In genomic region chr12:57874166-57875108, GRCh38 we compare ENCODE assay signal across 18 cellular contexts. TPM values are rescaled to one million over a fixed set of nuclear protein-coding genes. Genes with fewer than 3 reads are reported as not detected.
DNase-seq lines count a peak whose midpoint lies in the region; ATAC-seq, FAIRE-seq and TF ChIP-seq lines count a peak whose summit lies in the region.
"Had no signal": no experiment of that assay in that cellular context is flagged by ENCODE, and none has a peak within 500 bp of the region (broad histone marks: within the 10 kb centered on the region; RNA-seq: fewer than 3 reads in every experiment).

No MANE protein-coding gene starts in this region.

- H3K4me1 ChIP-seq in GM12878 (ENCODE audit: control insufficient read depth, insufficient read depth, low read length) (peaks cover 6% of the 10 kb centered on the region; the same call in 1 of the 2 replicates), lower lobe of right lung (peaks cover 23% of the 10 kb centered on the region), upper lobe of right lung (no peaks in the 10 kb centered on the region)

- H3K9me3 Mint-ChIP-seq in activated naive CD8-positive, alpha-beta T cell treated with anti-CD3 and anti-CD28 coated beads, Interleukin-2, amount 50 U/mL, for 24 hours = no peaks in the 10 kb centered on the region
- H3K9me3 Mint-ChIP-seq in activated naive CD8-positive, alpha-beta T cell treated with anti-CD3 and anti-CD28 coated beads for 36 hours = no peaks in the 10 kb centered on the region
- peaks cover 2% of the 10 kb centered on the region for H3K9me3 Mint-ChIP-seq in Calu3 (ENCODE audit: low read depth, unreplicated experiment)
- H3K9me3 Mint-ChIP-seq: activated naive CD4-positive, alpha-beta T cell treated with anti-CD3 and anti-CD28 coated beads, Interleukin-2, amount 10 ng/mL, durations not matched to agents 7 days and 5 days had no signal

- SMC1A ChIA-PET in GM12878 (lab: Charles Lee; ENCODE audit: uncharacterized antibody, unreplicated experiment) = interaction anchor here (1.4 to 1.5 kb wide), 2 partner anchors 28 to 29 kb away, joined by 4 read pairs; no protein-coding TSS in a partner anchor

- no peak overlapping the region for H3K4me3 Mint-ChIP-seq in activated naive CD8-positive, alpha-beta T cell treated with anti-CD3 and anti-CD28 coated beads, Interleukin-2, amount 50 U/mL, for 24 hours
- H3K4me3 Mint-ChIP-seq in activated naive CD8-positive, alpha-beta T cell treated with anti-CD3 and anti-CD28 coated beads for 36 hours = no peak overlapping the region
- no peak overlapping the region for H3K4me3 Mint-ChIP-seq in Calu3 (ENCODE audit: low read depth, unreplicated experiment)
- H3K4me3 Mint-ChIP-seq: activated naive CD4-positive, alpha-beta T cell treated with anti-CD3 and anti-CD28 coated beads, Interleukin-2, amount 10 ng/mL, durations not matched to agents 7 days and 5 days had no signal

- peak; percentile 45 for ATAC-seq in activated naive CD8-positive, alpha-beta T cell treated with anti-CD3 and anti-CD28 coated beads, Interleukin-2, amount 50 U/mL, for 24 hours
- ATAC-seq in GM12878 (no peak), lower lobe of right lung (peak in 1 of 2 donors; percentile 50), upper lobe of right lung (peak; percentile 69)

- H3K9me3 ChIP-seq in GM12878 (replicated peaks; ENCODE audit: control insufficient read depth, insufficient read depth, low read length) = no peaks in the 10 kb centered on the region; the same call in 2 of the 3 replicates
- H3K9me3 ChIP-seq in lower lobe of right lung = no peaks in the 10 kb centered on the region
- no peaks in the 10 kb centered on the region for H3K9me3 ChIP-seq in upper lobe of right lung
- H3K9me3 ChIP-seq: BLaER1 treated with 17β-estradiol and CSF1 and Interleukin-3, amounts not matched to agents 10 nM and 100 nM; esophagus squamous epithelium had no signal

- H3K27me3 ChIP-seq in GM12878 (replicated peaks in 1 of 2; ENCODE audit: control insufficient read depth in 2 of 2, insufficient read depth in 2 of 2, low read length in 1 of 2) (no peaks in the 10 kb centered on the region; a peak in 1 of 4 replicates), lower lobe of right lung (ENCODE audit: low read depth) (no peaks in the 10 kb centered on the region), upper lobe of right lung (no peaks in the 10 kb centered on the region)
- H3K27me3 ChIP-seq: BLaER1 treated with 17β-estradiol and CSF1 and Interleukin-3, amounts not matched to agents 10 nM and 100 nM; esophagus squamous epithelium had no signal

- no peak for TF ChIP-seq EP300 in GM12878 (IDR thresholded peaks at IDR 0.05; ENCODE audit: borderline replicate concordance in 1 of 2, control insufficient read depth in 1 of 2, low read depth in 2 of 2, low read length in 2 of 2)

- no peak overlapping the region for H3K4me3 ChIP-seq in GM12878
- H3K4me3 ChIP-seq in lower lobe of right lung = no peak overlapping the region
- H3K4me3 ChIP-seq in upper lobe of right lung = no peak overlapping the region
- H3K4me3 ChIP-seq: BLaER1 treated with 17β-estradiol and CSF1 and Interleukin-3, amounts not matched to agents 10 nM and 100 nM; esophagus squamous epithelium had no signal

- no peaks in the 10 kb centered on the region for H3K79me2 ChIP-seq in GM12878 (ENCODE audit: control insufficient read depth, insufficient read depth, low read length)

- TF ChIP-seq CTCF in GM12878 (IDR thresholded peaks at IDR 0.05 in 2 of 3, conservative IDR thresholded peaks at IDR 0.05 in 1 of 3; ENCODE audit: control insufficient read depth in 2 of 3, extremely low read depth in 1 of 3, insufficient read depth in 1 of 3, low read depth in 3 of 3, low read length in 3 of 3) (no peak), lower lobe of right lung (IDR thresholded peaks at IDR 0.05) (no peak), upper lobe of right lung (IDR thresholded peaks at IDR 0.05) (no peak), Calu3 (IDR thresholded peaks at IDR 0.05; ENCODE audit: unreplicated experiment) (no peak)

- no peak overlapping the region for H3K27ac Mint-ChIP-seq in activated naive CD8-positive, alpha-beta T cell treated with anti-CD3 and anti-CD28 coated beads, Interleukin-2, amount 50 U/mL, for 24 hours
- H3K27ac Mint-ChIP-seq in activated naive CD8-positive, alpha-beta T cell treated with anti-CD3 and anti-CD28 coated beads for 36 hours = no peak overlapping the region
- H3K27ac Mint-ChIP-seq in Calu3 (ENCODE audit: unreplicated experiment) = no peak overlapping the region
- H3K27ac Mint-ChIP-seq: activated naive CD4-positive, alpha-beta T cell treated with anti-CD3 and anti-CD28 coated beads, Interleukin-2, amount 10 ng/mL, durations not matched to agents 7 days and 5 days had no signal

- H3K27me3 Mint-ChIP-seq in activated naive CD8-positive, alpha-beta T cell treated with anti-CD3 and anti-CD28 coated beads, Interleukin-2, amount 50 U/mL, for 24 hours = peaks cover 6% of the 10 kb centered on the region
- H3K27me3 Mint-ChIP-seq in activated naive CD8-positive, alpha-beta T cell treated with anti-CD3 and anti-CD28 coated beads for 36 hours = peaks cover 4% of the 10 kb centered on the region
- peaks cover 12% of the 10 kb centered on the region for H3K27me3 Mint-ChIP-seq in Calu3 (ENCODE audit: unreplicated experiment)

- no peak for FAIRE-seq in GM12878 (lab: Jason Lieb, UNC)
- FAIRE-seq: A204.1, GM18507, small intestine had no signal

- 50% methylated on average over 8 of the region's 8 CpGs for WGBS in GM12878 (ENCODE audit: insufficient coverage, insufficient replicate concordance, low lambda C conversion rate, missing lambda C conversion rate)

- in situ Hi-C loops in GM12878 (cut with MboI) = no loop called here

- CTCF ChIA-PET in GM12878 (lab: Yijun Ruan, JAX) = interaction anchor here (1.2 to 1.8 kb wide), 3 partner anchors 8 to 22 kb away, joined by 3 to 7 read pairs (median 4); no protein-coding TSS in a partner anchor
- CTCF ChIA-PET in Calu3 (lab: Charles Lee) = interaction anchor here (1.0 kb wide), 1 partner anchor 9 kb away, joined by 4 read pairs; no protein-coding TSS in a partner anchor

- no peak overlapping the region for H3K27ac ChIP-seq in GM12878 (ENCODE audit: control insufficient read depth, insufficient read depth)
- H3K27ac ChIP-seq in lower lobe of right lung = peak overlapping the region; percentile 48
- H3K27ac ChIP-seq in upper lobe of right lung = no peak overlapping the region
- H3K27ac ChIP-seq: BLaER1 treated with 17β-estradiol and CSF1 and Interleukin-3, amounts not matched to agents 10 nM and 100 nM; esophagus squamous epithelium had no signal

- no peak for TF ChIP-seq POLR2A in GM12878 (IDR thresholded peaks at IDR 0.05; ENCODE audit: low read depth, low read length)

- BruUV-seq in GM12878 (replicated peaks; lab: Mats Ljungman, UMichigan) = no TSS peak
- no TSS peak for BruUV-seq in Calu3 (replicated peaks; lab: Mats Ljungman, UMichigan)

- no peak for TF ChIP-seq RAD21 in GM12878 (IDR thresholded peaks at IDR 0.05; ENCODE audit: insufficient read depth, low read depth, low read length)

- no peaks in the 10 kb centered on the region for H3K36me3 Mint-ChIP-seq in activated naive CD8-positive, alpha-beta T cell treated with anti-CD3 and anti-CD28 coated beads, Interleukin-2, amount 50 U/mL, for 24 hours (ENCODE audit: low read depth)
- H3K36me3 Mint-ChIP-seq in activated naive CD8-positive, alpha-beta T cell treated with anti-CD3 and anti-CD28 coated beads for 36 hours = no peaks in the 10 kb centered on the region
- no peaks in the 10 kb centered on the region for H3K36me3 Mint-ChIP-seq in Calu3 (ENCODE audit: insufficient read depth, unreplicated experiment)
- H3K36me3 Mint-ChIP-seq: activated naive CD4-positive, alpha-beta T cell treated with anti-CD3 and anti-CD28 coated beads, Interleukin-2, amount 10 ng/mL, durations not matched to agents 7 days and 5 days had no signal

- intact Hi-C loops in GM12878 (cut with micrococcal nuclease; ENCODE audit: unreplicated experiment) = no loop called here
- intact Hi-C loops in lower lobe of right lung (cut with DNase I) = no loop called here
- intact Hi-C loops in upper lobe of right lung (cut with DNase I) = no loop called here
- intact Hi-C loops in Calu3 (cut with micrococcal nuclease; ENCODE audit: unreplicated experiment) = no loop called here

- H3K9ac ChIP-seq in GM12878 (ENCODE audit: control insufficient read depth, insufficient read depth, low read length) = no peak overlapping the region
- H3K9ac ChIP-seq: BLaER1 treated with 17β-estradiol and CSF1 and Interleukin-3, amounts not matched to agents 10 nM and 100 nM had no signal

- RAD21 ChIA-PET in GM12878 (lab: Charles Lee; ENCODE audit: unreplicated experiment) = no interaction called here

- no peak overlapping the region for H3K4me2 ChIP-seq in GM12878 (ENCODE audit: control insufficient read depth, insufficient read depth)

- H3K36me3 ChIP-seq in GM12878 (ENCODE audit: control insufficient read depth in 2 of 2, insufficient read depth in 2 of 2, low read length in 1 of 2) (no peaks in the 10 kb centered on the region), lower lobe of right lung (no peaks in the 10 kb centered on the region), upper lobe of right lung (no peaks in the 10 kb centered on the region)
- H3K36me3 ChIP-seq: BLaER1 treated with 17β-estradiol and CSF1 and Interleukin-3, amounts not matched to agents 10 nM and 100 nM; esophagus squamous epithelium had no signal

- POLR2A ChIA-PET in GM12878 (lab: Charles Lee) = interaction anchor here (1.1 kb wide), 1 partner anchor 32 kb away, joined by 3 read pairs; no protein-coding TSS in a partner anchor

- H4K20me1 ChIP-seq in GM12878 (ENCODE audit: control insufficient read depth, insufficient read depth) = no peaks in the 10 kb centered on the region
- H4K20me1 ChIP-seq: BLaER1 treated with 17β-estradiol and CSF1 and Interleukin-3, amounts not matched to agents 10 nM and 100 nM had no signal

- peaks cover 8% of the 10 kb centered on the region for H3K4me1 Mint-ChIP-seq in activated naive CD8-positive, alpha-beta T cell treated with anti-CD3 and anti-CD28 coated beads, Interleukin-2, amount 50 U/mL, for 24 hours
- peaks cover 10% of the 10 kb centered on the region for H3K4me1 Mint-ChIP-seq in activated naive CD8-positive, alpha-beta T cell treated with anti-CD3 and anti-CD28 coated beads for 36 hours
- H3K4me1 Mint-ChIP-seq in Calu3 (ENCODE audit: low read depth, unreplicated experiment) = no peaks in the 10 kb centered on the region

- H2AFZ ChIP-seq in GM12878 (ENCODE audit: control insufficient read depth, low read depth, low read length) = no peak overlapping the region

- DNase-seq in activated naive CD8-positive, alpha-beta T cell treated with anti-CD3 and anti-CD28 coated beads, Interleukin-2, amount 50 U/mL, for 24 hours = no peak
- no peak for DNase-seq in activated naive CD8-positive, alpha-beta T cell treated with anti-CD3 and anti-CD28 coated beads for 36 hours
- DNase-seq in GM12878 (ENCODE audit: low read depth, low spot score) = no peak
- DNase-seq in lower lobe of right lung = no peak
- no peak for DNase-seq in upper lobe of right lung
- DNase-seq in activated effector memory CD4-positive, alpha-beta T cell treated with anti-CD3 and anti-CD28 coated beads, Interleukin-2, amount 50 U/mL, for 16 hours = no peak
- DNase-seq in Calu3 = no peak
- no peak for DNase-seq in amniotic stem cell (lab: John Stamatoyannopoulos, UW)
- DNase-seq: activated CD8-positive, alpha-beta memory T cell treated with anti-CD3 and anti-CD28 coated beads, Interleukin-2, amount 50 U/mL, for 48 hours; activated naive CD4-positive, alpha-beta T cell treated with anti-CD3 and anti-CD28 coated beads, Interleukin-2, amount 10 ng/mL, durations not matched to agents 7 days and 5 days; DMS153; esophagus squamous epithelium; glutamatergic neuron; NCI-H1092 treated with DMSO at 0.1 percent for 48 hours; small intestine had no signal

RNA-seq across cellular contexts. Expression of gene CTDSP2, which starts 27.9 kb away (rescaled TPM):
- 10 to 100 TPM; 91.4 to 94.3 TPM for total RNA-seq in activated naive CD8-positive, alpha-beta T cell treated with anti-CD3 and anti-CD28 coated beads for 36 hours
- 60.6 and 61.3 TPM in 2 replicates for total RNA-seq in GM12878 (2013; cell fraction: nucleolus; rRNA removed)
- total RNA-seq in GM12878 (2014; rRNA removed) = 65.8 and 73.1 TPM in 2 replicates
- total RNA-seq in GM12878 (2014; rRNA removed; fragmentation: Illumina TruSeq; extraction: Trizol) = 42.5 and 44.9 TPM in 2 replicates
- 98.2 and 99.5 TPM in 2 replicates for total RNA-seq in GM12878 (2021)
- polyA plus RNA-seq in GM12878 (2011; ENCODE audit: low read depth) = 43.7 TPM
- polyA plus RNA-seq in GM12878 (2011; rRNA removed) = 55.8 and 82.2 TPM in 2 replicates
- polyA plus RNA-seq in GM12878 (2011; cell fraction: cytosol; rRNA removed) = 107 and 130 TPM in 2 replicates
- polyA plus RNA-seq in GM12878 (2011; cell fraction: nucleus; rRNA removed) = 96.3 and 105 TPM in 2 replicates
- 55.5 and 61.5 TPM in 2 replicates for polyA plus RNA-seq in GM12878 (2012)
- polyA plus RNA-seq in GM12878 (2014; fragmentation: Illumina TruSeq; extraction: Trizol) = 60.8 and 79.9 TPM in 2 replicates
- polyA plus RNA-seq in GM12878 (2014; fragmentation: Nextera tagmentation; extraction: Ambion mirVana) = 10 to 100 TPM; 17.3 to 19.0 TPM
- polyA plus RNA-seq in GM12878 (2014; rRNA removed) = 72.6 and 76.7 TPM in 2 replicates
- polyA plus RNA-seq in GM12878 (2016; fragmentation: Nextera tagmentation; extraction: Ambion mirVana) = 10 to 100 TPM; 33.0 to 40.7 TPM
- 87.3 and 116 TPM in 2 replicates for polyA minus RNA-seq in GM12878 (2011; rRNA and poly(A)+ RNA removed)
- 35.7 and 38.5 TPM in 2 replicates for polyA minus RNA-seq in GM12878 (2011; cell fraction: cytosol; rRNA and poly(A)+ RNA removed)
- 43.9 and 46.0 TPM in 2 replicates for polyA minus RNA-seq in GM12878 (2011; cell fraction: nucleus; rRNA and poly(A)+ RNA removed)
- total RNA-seq in lower lobe of right lung = 220 TPM
- 217 TPM for total RNA-seq in upper lobe of right lung
- 117 and 119 TPM in 2 replicates for total RNA-seq in Calu3 (2022)

RNA-seq across cellular contexts. Expression of gene AVIL, which starts 55.9 kb away (rescaled TPM):
- 1 to 10 TPM; 1.2 to 1.8 TPM for total RNA-seq in activated naive CD8-positive, alpha-beta T cell treated with anti-CD3 and anti-CD28 coated beads for 36 hours
- 1.3 and 1.6 TPM in 2 replicates for total RNA-seq in GM12878 (2013; cell fraction: nucleolus; rRNA removed)
- total RNA-seq in GM12878 (2014; rRNA removed) (0.71 and 0.79 TPM in 2 replicates), GM12878 (2014; rRNA removed; fragmentation: Illumina TruSeq; extraction: Trizol) (0.85 and 0.97 TPM in 2 replicates), GM12878 (2021) (0.48 and 1.1 TPM in 2 replicates), lower lobe of right lung (10.8 TPM), upper lobe of right lung (11.3 TPM), Calu3 (2022) (6.4 and 7.9 TPM in 2 replicates)
- polyA plus RNA-seq in GM12878 (2011; ENCODE audit: low read depth) = 0.30 TPM
- polyA plus RNA-seq in GM12878 (2011; rRNA removed) (0.42 and 0.49 TPM in 2 replicates), GM12878 (2014; fragmentation: Illumina TruSeq; extraction: Trizol) (0.93 and 1.5 TPM in 2 replicates), GM12878 (2014; fragmentation: Nextera tagmentation; extraction: Ambion mirVana) (under 1 TPM; 0.53 to 0.68 TPM), GM12878 (2014; rRNA removed) (0.76 and 1.5 TPM in 2 replicates), GM12878 (2016; fragmentation: Nextera tagmentation; extraction: Ambion mirVana) (under 1 TPM; 0.83 to 0.84 TPM)
- polyA plus RNA-seq in GM12878 (2011; cell fraction: cytosol; rRNA removed) = 0.13 and 0.18 TPM in 2 replicates
- 1.7 and 1.9 TPM in 2 replicates for polyA plus RNA-seq in GM12878 (2011; cell fraction: nucleus; rRNA removed)
- 0.73 and 0.87 TPM in 2 replicates for polyA plus RNA-seq in GM12878 (2012)
- polyA minus RNA-seq in GM12878 (2011; rRNA and poly(A)+ RNA removed) = 0.66 and 0.77 TPM in 2 replicates
- not detected in 2 replicates for polyA minus RNA-seq in GM12878 (2011; cell fraction: cytosol; rRNA and poly(A)+ RNA removed)
- polyA minus RNA-seq in GM12878 (2011; cell fraction: nucleus; rRNA and poly(A)+ RNA removed) = 0.48 TPM in 1 of 2 replicates, not detected in the other
